ENCODE assay signal across 10 cellular contexts in the genomic region with DNA sequence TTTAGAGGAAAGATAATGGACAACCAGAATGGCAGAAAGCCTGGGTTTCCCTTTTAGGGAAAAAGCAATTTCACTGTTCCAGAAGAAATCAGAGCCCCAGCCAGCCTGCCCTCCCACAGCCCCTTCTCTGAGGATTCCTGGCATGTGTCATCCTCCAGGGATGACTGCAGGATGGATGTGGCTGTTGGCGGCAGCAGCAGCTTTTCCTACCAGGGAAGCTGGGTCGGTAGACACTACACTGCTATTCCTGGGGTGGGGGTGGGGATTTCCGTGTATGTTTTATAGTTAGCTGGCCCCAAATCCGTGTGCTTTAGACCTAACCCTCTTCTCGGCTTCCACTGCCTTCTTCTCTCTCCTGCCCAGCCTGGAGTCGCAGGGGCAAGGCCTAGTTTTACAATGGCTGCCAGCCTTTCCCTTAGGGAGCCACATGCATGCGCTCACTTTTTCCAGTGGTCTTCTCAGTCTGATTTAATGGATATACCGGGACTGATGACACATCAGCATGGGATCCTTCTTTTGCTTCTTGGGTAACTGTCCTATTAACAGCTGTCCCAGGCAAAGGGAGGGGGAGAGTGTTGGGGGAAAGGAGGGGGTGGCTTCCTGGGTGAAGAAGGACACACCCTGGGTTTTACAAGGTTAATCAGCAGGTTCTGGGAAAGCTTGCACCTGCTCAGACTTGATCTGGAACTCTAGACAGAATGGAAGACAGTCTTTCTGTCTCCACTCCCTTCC. TPM values are rescaled to one million over a fixed set of nuclear protein-coding genes. Genes with fewer than 3 reads are reported as not detected.
A peak's percentile ranks its signal among the peaks of the same experiment; 100 is the strongest.
DNase-seq lines count a peak whose midpoint lies in the region; ATAC-seq and TF ChIP-seq lines count a peak whose summit lies in the region.
"Had no signal": no experiment of that assay in that cellular context is flagged by ENCODE, and none has a peak within 500 bp of the region (broad histone marks: within the 10 kb centered on the region; RNA-seq: fewer than 3 reads in every experiment).

No MANE protein-coding gene starts in this region.

- peak overlapping the region in 2 of 7 donors; percentile 43 to 44 for H3K27ac Mint-ChIP-seq in CD14-positive monocyte

- no peak overlapping the region for H3K4me3 Mint-ChIP-seq in CD14-positive monocyte

- 63% methylated on average over 8 of the region's 8 CpGs for WGBS in hepatocyte (ENCODE audit: low lambda C conversion rate, missing lambda C conversion rate)
- WGBS in suprapubic skin, result 32% methylated on average over 8 of the region's 8 CpGs

- H3K9me3 Mint-ChIP-seq in CD14-positive monocyte, result peaks cover 0 to 2% (median 0%) of the 10 kb centered on the region in 7 donors

- peaks cover 37% of the 10 kb centered on the region for H3K4me1 Mint-ChIP-seq in CD14-positive monocyte

- H3K4me1 ChIP-seq in SJCRH30, result peaks cover 41% of the 10 kb centered on the region
- peaks cover 23% of the 10 kb centered on the region for H3K4me1 ChIP-seq in hepatocyte (ENCODE audit: insufficient read depth)
- H3K4me1 ChIP-seq in suprapubic skin, result peaks cover 62% of the 10 kb centered on the region
- H3K4me1 ChIP-seq: BE2C had no signal

- no peaks in the 10 kb centered on the region for H3K9me3 ChIP-seq in SJCRH30 (replicated peaks)
- no peaks in the 10 kb centered on the region for H3K9me3 ChIP-seq in hepatocyte (ENCODE audit: low read depth)
- no peaks in the 10 kb centered on the region for H3K9me3 ChIP-seq in suprapubic skin
- H3K9me3 ChIP-seq: BE2C had no signal

- no peak overlapping the region for H2AFZ ChIP-seq in hepatocyte

- peak overlapping the region; percentile 95 for H3K27ac ChIP-seq in SJCRH30
- H3K27ac ChIP-seq in hepatocyte, result peak overlapping the region; percentile 36
- peak overlapping the region; percentile 98 for H3K27ac ChIP-seq in suprapubic skin
- H3K27ac ChIP-seq: SK-N-MC had no signal

- DNase-seq in activated effector memory CD4-positive, alpha-beta T cell treated with anti-CD3 and anti-CD28 coated beads, Interleukin-2, amount 50 U/mL, for 16 hours, result peak; percentile 16
- DNase-seq in activated effector memory CD4-positive, alpha-beta T cell treated with Interleukin-2 at 50 U/mL for 16 hours, result no peak
- DNase-seq in SJCRH30 (peak; percentile 79 to 86), hepatocyte (ENCODE audit: low spot score) (peak; percentile 48), suprapubic skin (ENCODE audit: low spot score in 2 of 2) (no peak), CD14-positive monocyte (ENCODE audit: low spot score) (no peak)
- DNase-seq: BE2C had no signal

- H4K20me1 ChIP-seq in hepatocyte (ENCODE audit: insufficient read depth, poor library complexity, severe bottlenecking), result peaks cover 5% of the 10 kb centered on the region

- H3K36me3 ChIP-seq in SJCRH30, result no peaks in the 10 kb centered on the region
- H3K36me3 ChIP-seq in hepatocyte (replicated peaks; ENCODE audit: insufficient read depth, low read depth), result no peaks in the 10 kb centered on the region
- H3K36me3 ChIP-seq in suprapubic skin, result no peaks in the 10 kb centered on the region
- H3K36me3 ChIP-seq: BE2C had no signal

- peaks cover 5 to 15% (median 14%) of the 10 kb centered on the region in 3 donors for H3K27me3 Mint-ChIP-seq in CD14-positive monocyte (ENCODE audit: low read depth in 3 of 3)

- no peak for TF ChIP-seq POLR2A in suprapubic skin (IDR thresholded peaks at IDR 0.05)

- no peak for TF ChIP-seq CTCF in hepatocyte (IDR thresholded peaks at IDR 0.05; ENCODE audit: poor library complexity)
- TF ChIP-seq CTCF in suprapubic skin (IDR thresholded peaks at IDR 0.05), result no peak
- no peak for TF ChIP-seq CTCF in CD14-positive monocyte (IDR thresholded peaks at IDR 0.05)

- H3K4me2 ChIP-seq in hepatocyte, result peak overlapping the region; percentile 89

- no peaks in the 10 kb centered on the region for H3K9me2 ChIP-seq in hepatocyte (replicated peaks; ENCODE audit: insufficient read depth)

- peaks cover 29% of the 10 kb centered on the region for H3K79me2 ChIP-seq in hepatocyte

- intact Hi-C loops in CD14-positive monocyte (cut with micrococcal nuclease), result loop anchor here in 1 of 2 donors (5.0 kb wide), 1 partner anchor 57 kb away; the partner anchor contains the start of gene CBX1

- no peak overlapping the region for H3K4me3 ChIP-seq in SJCRH30
- H3K4me3 ChIP-seq in hepatocyte, result no peak overlapping the region
- H3K4me3 ChIP-seq in suprapubic skin, result no peak overlapping the region
- H3K4me3 ChIP-seq: SK-N-MC had no signal

- TF ChIP-seq EP300 in suprapubic skin (IDR thresholded peaks at IDR 0.05), result no peak

- H3K27me3 ChIP-seq in SJCRH30 (no peaks in the 10 kb centered on the region), hepatocyte (no peaks in the 10 kb centered on the region), suprapubic skin (no peaks in the 10 kb centered on the region)
- H3K27me3 ChIP-seq: BE2C had no signal

- peaks cover 1% of the 10 kb centered on the region in 2 donors for H3K36me3 Mint-ChIP-seq in CD14-positive monocyte

- ATAC-seq in HG02588 (IDR thresholded peaks at IDR 0.05; ENCODE audit: unreplicated experiment) (no peak), GM21390 (IDR thresholded peaks at IDR 0.05; ENCODE audit: unreplicated experiment) (no peak)

RNA-seq across cellular contexts. Expression of gene NFE2L1, which starts 2.7 kb away (rescaled TPM):
- 75.1 and 78.1 TPM in 2 replicates for total RNA-seq in SJCRH30 (2014; rRNA removed; shearing (Covaris generic))
- total RNA-seq in hepatocyte (82.0 and 86.4 TPM in 2 replicates), suprapubic skin (100 to 1,000 TPM in 2 of 4 donors, 10 to 100 TPM in 2; 89.9 to 250 (median 138) TPM)
- polyA plus RNA-seq in hepatocyte (35.3 and 42.4 TPM in 2 replicates), CD14-positive monocyte (1 to 10 TPM; 2.8 to 7.1 TPM)

RNA-seq across cellular contexts. Expression of gene COPZ2, which starts 7.8 kb away (rescaled TPM):
- total RNA-seq in SJCRH30 (2014; rRNA removed; shearing (Covaris generic)), result 0.32 TPM in 1 of 2 replicates, not detected in the other
- total RNA-seq in hepatocyte (36.0 and 40.7 TPM in 2 replicates), suprapubic skin (10 to 100 TPM in 3 of 4 donors, 1 to 10 TPM in 1; 9.7 to 17.2 (median 12.5) TPM)
- polyA plus RNA-seq in hepatocyte (139 and 159 TPM in 2 replicates), CD14-positive monocyte (10 to 100 TPM in 1 of 2 donors, 1 to 10 TPM in 1; 6.9 to 12.2 TPM)

RNA-seq across cellular contexts. Expression of gene CBX1, which starts 55.8 kb away (rescaled TPM):
- 148 and 149 TPM in 2 replicates for total RNA-seq in SJCRH30 (2014; rRNA removed; shearing (Covaris generic))
- total RNA-seq in hepatocyte (49.0 and 57.0 TPM in 2 replicates), suprapubic skin (10 to 100 TPM; 18.4 to 27.5 (median 22.3) TPM)
- polyA plus RNA-seq in hepatocyte (20.7 and 23.5 TPM in 2 replicates), CD14-positive monocyte (10 to 100 TPM; 12.5 to 18.2 TPM)

Comparison
In these comparisons a context has a peak if more than half of its experiments do, and no peak if none do; other contexts are left out.
1. DNase-seq: peak in activated effector memory CD4-positive, alpha-beta T cell treated with anti-CD3 and anti-CD28 coated beads, Interleukin-2, amount 50 U/mL, for 16 hours (single experiment), SJCRH30 (2 of 2) and hepatocyte (single experiment); none in activated effector memory CD4-positive, alpha-beta T cell treated with Interleukin-2 at 50 U/mL for 16 hours (single experiment), suprapubic skin (0 of 2) and CD14-positive monocyte (single experiment).
2. H3K27ac ChIP-seq: peak in every context shown above with its lines; median percentile 98 in suprapubic skin; 95 in SJCRH30; 36 in hepatocyte.